In the genomic region with DNA sequence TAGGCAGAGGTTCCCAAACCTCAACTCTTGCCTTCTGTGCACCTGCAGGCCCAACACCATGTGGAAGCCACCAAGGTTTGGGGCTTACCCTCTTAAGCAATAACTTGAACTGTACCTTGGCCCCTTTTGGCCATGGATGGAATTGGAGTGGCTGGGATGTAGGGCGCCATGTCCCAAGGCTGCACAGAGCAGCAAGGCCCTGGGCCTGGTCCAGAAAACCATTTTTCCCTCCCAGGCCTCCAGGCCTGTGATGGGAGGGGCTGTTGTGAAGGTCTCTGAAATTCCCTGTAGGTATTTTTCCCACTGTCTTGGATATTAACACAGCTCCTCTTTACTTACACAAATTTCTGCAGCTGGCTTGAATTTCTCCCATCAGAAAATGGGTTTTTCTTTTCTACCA, we compare ENCODE assay signal across 4 cellular contexts. TPM values are rescaled to one million over a fixed set of nuclear protein-coding genes. Genes with fewer than 3 reads are reported as not detected.
DNase-seq lines count a peak whose midpoint lies in the region; ATAC-seq, FAIRE-seq and TF ChIP-seq lines count a peak whose summit lies in the region.
"Not testable (repeated sequence)": the region's sequence is repeated elsewhere in the genome, so short reads cannot be mapped to it uniquely, and the experiment has no call there.

No MANE protein-coding gene starts in this region.

- not testable (repeated sequence) for TF ChIP-seq CTCF in A549 (IDR thresholded peaks at IDR 0.05); HEK293 (tag by site-specific recombination; IDR thresholded peaks at IDR 0.05); K562 (IDR thresholded peaks at IDR 0.05 in 2 of 3, conservative IDR thresholded peaks at IDR 0.05 in 1 of 3; ENCODE audit: insufficient read depth in 2 of 3, low read depth in 1 of 3, low read length in 3 of 3); neural crest cell (conservative IDR thresholded peaks at IDR 0.05)

- not testable (repeated sequence) for H3K4me1 ChIP-seq in A549; HEK293 (ENCODE audit: control insufficient read depth, insufficient read depth, low read length); K562 (replicated peaks in 1 of 2; ENCODE audit: control insufficient read depth in 2 of 2, insufficient read depth in 2 of 2, low read length in 2 of 2)

- peaks cover 21% of the 10 kb centered on the region for H3K36me3 Mint-ChIP-seq in neural crest cell (ENCODE audit: low read depth)

- H3K9me3 ChIP-seq in A549 = peaks cover 19% of the 10 kb centered on the region; the same call in 2 of the 3 replicates
- not testable (repeated sequence) for H3K9me3 ChIP-seq in HEK293 (ENCODE audit: control insufficient read depth, insufficient read depth, low read depth, low read length); K562 (replicated peaks; ENCODE audit: control insufficient read depth, insufficient read depth, low read depth, low read length)

- ATAC-seq in A549, K562: not testable (repeated sequence)

- not testable (repeated sequence) for H3K27me3 Mint-ChIP-seq in neural crest cell (ENCODE audit: low read depth)

- in situ Hi-C loops in K562 (cut with MboI) = not testable (repeated sequence)

- BruUV-seq in K562 (replicated peaks; lab: Mats Ljungman, UMichigan) = not testable (repeated sequence)

- H2AFZ ChIP-seq in K562 (ENCODE audit: low read depth, low read length) = not testable (repeated sequence)

- intact Hi-C loops in K562 (cut with micrococcal nuclease) = not testable (repeated sequence)

- FAIRE-seq in A549 (lab: Jason Lieb, UNC); K562 (lab: Jason Lieb, UNC): not testable (repeated sequence)

- H3K9ac ChIP-seq in K562 (ENCODE audit: insufficient read depth in 1 of 2, low read depth in 2 of 2, low read length in 2 of 2) = not testable (repeated sequence)

- H3K4me3 ChIP-seq in A549; HEK293 (ENCODE audit: low read depth, low read length); K562: not testable (repeated sequence)

- DNase-seq in A549 (ENCODE audit: low read depth in 1 of 2, low spot score in 1 of 2); K562 (ENCODE audit: extremely low read depth in 1 of 4, low spot score in 3 of 4); neural crest cell (ENCODE audit: low read depth, low spot score): not testable (repeated sequence)

- TF ChIP-seq RAD21 in A549 (conservative IDR thresholded peaks at IDR 0.05 in 1 of 2, IDR thresholded peaks at IDR 0.05 in 1 of 2); K562 (CRISPR knock-in tag; conservative IDR thresholded peaks at IDR 0.05 in 1 of 2, IDR thresholded peaks at IDR 0.05 in 1 of 2): not testable (repeated sequence)

- not testable (repeated sequence) for H3K4me2 ChIP-seq in A549; K562 (ENCODE audit: insufficient read depth, low read length)

- not testable (repeated sequence) for TF ChIP-seq EP300 in A549 (IDR thresholded peaks at IDR 0.05); K562 (IDR thresholded peaks at IDR 0.05; ENCODE audit: low read length)

- not testable (repeated sequence) for H3K27me3 ChIP-seq in K562 (ENCODE audit: control insufficient read depth in 2 of 2, insufficient read depth in 2 of 2, low read length in 2 of 2)

- not testable (repeated sequence) for TF ChIP-seq POLR2A in A549 (IDR thresholded peaks at IDR 0.05; ENCODE audit: low read length); K562 (conservative IDR thresholded peaks at IDR 0.05)

- H3K79me2 ChIP-seq in K562 (ENCODE audit: control insufficient read depth, insufficient read depth, low read length) = not testable (repeated sequence)

- CTCF ChIA-PET in A549 (lab: Yijun Ruan, JAX); HEK293 (lab: Yijun Ruan, JAX); K562 (lab: Yijun Ruan, JAX; ENCODE audit: low intra/inter-chr PET ratio): not testable (repeated sequence)

- H4K20me1 ChIP-seq in K562 (replicated peaks; ENCODE audit: control insufficient read depth, insufficient read depth, low read length) = not testable (repeated sequence)

- H3K36me3 ChIP-seq in HEK293 (ENCODE audit: control insufficient read depth in 2 of 2, insufficient read depth in 1 of 2, low read length in 2 of 2); K562 (ENCODE audit: control insufficient read depth, insufficient read depth, low read length): not testable (repeated sequence)

- POLR2A ChIA-PET in A549 (lab: Yijun Ruan, JAX); HEK293 (lab: Yijun Ruan, JAX): not testable (repeated sequence)
- POLR2A ChIA-PET in K562 (lab: Yijun Ruan, JAX) = interaction anchor here (0.6 kb wide), 1 partner anchor 96 kb away, joined by 3 read pairs; no protein-coding TSS in a partner anchor

- WGBS in A549 (ENCODE audit: missing lambda C conversion rate) = 0% methylated on average over 1 of the region's 1 CpG
- WGBS in K562 (ENCODE audit: insufficient coverage, low coverage, missing lambda C conversion rate) = 0% methylated on average over 1 of the region's 1 CpG

- not testable (repeated sequence) for H3K9me1 ChIP-seq in K562 (ENCODE audit: control insufficient read depth, insufficient read depth, low read length)

- not testable (repeated sequence) for H3K4me1 Mint-ChIP-seq in neural crest cell

- H3K9me3 Mint-ChIP-seq in neural crest cell = peaks cover 29% of the 10 kb centered on the region

- not testable (repeated sequence) for H3K27ac ChIP-seq in A549; HEK293 (ENCODE audit: extremely low read depth, low read depth, low read length); K562 (ENCODE audit: extremely low read depth, low read depth, low read length)

- not testable (repeated sequence) for H3K4me3 Mint-ChIP-seq in neural crest cell

- H3K27ac Mint-ChIP-seq in neural crest cell (ENCODE audit: unreplicated experiment) = peak overlapping the region; percentile 64

TF ChIP-seq in A549, 52 proteins besides CTCF, POLR2A, EP300 and RAD21:
- peak; percentile 58 for TF ChIP-seq ZFP36 (IDR thresholded peaks at IDR 0.05; ENCODE audit: borderline replicate concordance, partially characterized antibody)

TF ChIP-seq in HEK293, 187 proteins besides CTCF, POLR2A, EP300 and RAD21:
- TF ChIP-seq ZNF585B (tag by site-specific recombination; IDR thresholded peaks at IDR 0.05) = peak; percentile 86
TF ChIP-seq in HEK293: peak in this region for 1; not testable (repeated sequence) for 186.

TF ChIP-seq in K562, 482 proteins besides CTCF, POLR2A, EP300 and RAD21 (continues in another document):
- TF ChIP-seq, protein P1, sequence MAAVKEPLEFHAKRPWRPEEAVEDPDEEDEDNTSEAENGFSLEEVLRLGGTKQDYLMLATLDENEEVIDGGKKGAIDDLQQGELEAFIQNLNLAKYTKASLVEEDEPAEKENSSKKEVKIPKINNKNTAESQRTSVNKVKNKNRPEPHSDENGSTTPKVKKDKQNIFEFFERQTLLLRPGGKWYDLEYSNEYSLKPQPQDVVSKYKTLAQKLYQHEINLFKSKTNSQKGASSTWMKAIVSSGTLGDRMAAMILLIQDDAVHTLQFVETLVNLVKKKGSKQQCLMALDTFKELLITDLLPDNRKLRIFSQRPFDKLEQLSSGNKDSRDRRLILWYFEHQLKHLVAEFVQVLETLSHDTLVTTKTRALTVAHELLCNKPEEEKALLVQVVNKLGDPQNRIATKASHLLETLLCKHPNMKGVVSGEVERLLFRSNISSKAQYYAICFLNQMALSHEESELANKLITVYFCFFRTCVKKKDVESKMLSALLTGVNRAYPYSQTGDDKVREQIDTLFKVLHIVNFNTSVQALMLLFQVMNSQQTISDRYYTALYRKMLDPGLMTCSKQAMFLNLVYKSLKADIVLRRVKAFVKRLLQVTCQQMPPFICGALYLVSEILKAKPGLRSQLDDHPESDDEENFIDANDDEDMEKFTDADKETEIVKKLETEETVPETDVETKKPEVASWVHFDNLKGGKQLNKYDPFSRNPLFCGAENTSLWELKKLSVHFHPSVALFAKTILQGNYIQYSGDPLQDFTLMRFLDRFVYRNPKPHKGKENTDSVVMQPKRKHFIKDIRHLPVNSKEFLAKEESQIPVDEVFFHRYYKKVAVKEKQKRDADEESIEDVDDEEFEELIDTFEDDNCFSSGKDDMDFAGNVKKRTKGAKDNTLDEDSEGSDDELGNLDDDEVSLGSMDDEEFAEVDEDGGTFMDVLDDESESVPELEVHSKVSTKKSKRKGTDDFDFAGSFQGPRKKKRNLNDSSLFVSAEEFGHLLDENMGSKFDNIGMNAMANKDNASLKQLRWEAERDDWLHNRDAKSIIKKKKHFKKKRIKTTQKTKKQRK (IDR thresholded peaks at IDR 0.05; ENCODE audit: borderline replicate concordance, low read depth, low read length) = 0 out of 2 replicates have a peak, but pooled peaks have one; percentile 36

RNA-seq across cellular contexts. Expression of a gene that starts 46.2 kb away (rescaled TPM):
- polyA plus RNA-seq in A549 (2011; rRNA removed) (9.6 and 10.2 TPM in 2 replicates), A549 (2017; fragmentation: RNase III; extraction: RNeasy Plus Mini Kit Qiagen cat#74134 plus additional on column Dnase treatment) (5.7 to 7.5 TPM (median 6.7 TPM) in 3 replicates), K562 (2011; rRNA removed) (17.9 and 19.7 TPM in 2 replicates), K562 (2014; fragmentation: Illumina TruSeq; extraction: Trizol) (10.3 and 10.7 TPM in 2 replicates), K562 (2014; fragmentation: Nextera tagmentation; extraction: Ambion mirVana) (1 to 10 TPM; 5.0 to 8.7 TPM), K562 (2014; rRNA removed) (9.4 and 12.0 TPM in 2 replicates)
- polyA plus RNA-seq in A549 (2012; cell fraction: cytosol; rRNA removed) = 2.5 TPM in 2 replicates
- polyA plus RNA-seq in A549 (2012; cell fraction: nucleus; rRNA removed) = 5.1 and 7.1 TPM in 2 replicates
- 13.9 and 14.2 TPM in 2 replicates for polyA minus RNA-seq in A549 (2011; rRNA and poly(A)+ RNA removed)
- total RNA-seq in K562 (2011; cell fraction: chromatin; rRNA removed; ENCODE audit: low replicate concordance) = 66.1 and 149 TPM in 2 replicates
- total RNA-seq in K562 (2011; cell fraction: nucleolus; rRNA removed) = 49.7 and 55.7 TPM in 2 replicates
- 73.5 and 100 TPM in 2 replicates for total RNA-seq in K562 (2011; cell fraction: nucleoplasm; rRNA removed)
- total RNA-seq in K562 (2014; rRNA removed) (18.4 and 19.9 TPM in 2 replicates), K562 (2014; rRNA removed; fragmentation: Illumina TruSeq; extraction: Trizol) (22.1 and 26.4 TPM in 2 replicates), K562 (2015; rRNA removed; fragmentation: Illumina TruSeq; extraction: Trizol) (31.1 and 32.8 TPM in 2 replicates), K562 (2021) (22.1 and 24.6 TPM in 2 replicates), neural crest cell (20.6 and 24.9 TPM in 2 replicates)
- polyA plus RNA-seq in K562 (2011; cell fraction: cytosol; rRNA removed) = 5.5 and 9.3 TPM in 2 replicates
- 17.5 and 20.3 TPM in 2 replicates for polyA plus RNA-seq in K562 (2011; cell fraction: nucleus; rRNA removed)
- 7.5 and 10.7 TPM in 2 replicates for polyA plus RNA-seq in K562 (2012)
- 54.7 and 58.9 TPM in 2 replicates for polyA minus RNA-seq in K562 (2011; rRNA and poly(A)+ RNA removed)
- 16.2 and 16.4 TPM in 2 replicates for polyA minus RNA-seq in K562 (2011; cell fraction: cytosol; rRNA and poly(A)+ RNA removed)
- 48.3 and 63.5 TPM in 2 replicates for polyA minus RNA-seq in K562 (2011; cell fraction: nucleus; rRNA and poly(A)+ RNA removed)
